In genomic region chr22:42268852-42269406, GRCh38 we compare ENCODE assay signal across 8 cellular contexts. TPM values are rescaled to one million over a fixed set of nuclear protein-coding genes. Genes with fewer than 3 reads are reported as not detected.
DNase-seq lines count a peak whose midpoint lies in the region; ATAC-seq, FAIRE-seq and TF ChIP-seq lines count a peak whose summit lies in the region.

No MANE protein-coding gene starts in this region.

- peak overlapping the region; percentile 93 to 99 (median 98) for H3K27ac ChIP-seq in esophagus squamous epithelium

- DNase-seq in RPMI7951 (ENCODE audit: low read depth) (peak; percentile 13), esophagus squamous epithelium (lab: John Stamatoyannopoulos, UW) (no peak), progenitor cell of endocrine pancreas (ENCODE audit: low spot score, unreplicated experiment) (no peak), RCC 7860 (ENCODE audit: low spot score) (no peak), GM13976 (ENCODE audit: low spot score) (no peak), NCI-H524 treated with DMSO at 0.1 percent for 48 hours (lab: John Stamatoyannopoulos, UW) (no peak)

- no peak for ATAC-seq in GM21528 (IDR thresholded peaks at IDR 0.05; ENCODE audit: low FRiP score, unreplicated experiment)

- H3K4me3 ChIP-seq in esophagus squamous epithelium = peak overlapping the region; percentile 91 to 99 (median 99)

- intact Hi-C loops in esophagus squamous epithelium (cut with DNase I) = no loop called here

- H3K4me1 ChIP-seq in ES-I3 (ENCODE audit: insufficient read depth, low read length) = peaks cover 6% of the 10 kb centered on the region; the same call in 1 of the 2 replicates
- H3K4me1 ChIP-seq in esophagus squamous epithelium = peaks cover 5 to 85% (median 31%) of the 10 kb centered on the region in 3 donors

- peak overlapping the region; percentile 84 for H3K4me3 Mint-ChIP-seq in progenitor cell of endocrine pancreas (ENCODE audit: low read depth)

- H3K4me1 Mint-ChIP-seq in progenitor cell of endocrine pancreas (ENCODE audit: low read depth) = peaks cover 28% of the 10 kb centered on the region

- no peak for FAIRE-seq in RCC 7860 (lab: Jason Lieb, UNC)

- WGBS in esophagus squamous epithelium, 2 donors = 5 to 8% methylated on average over 9 of the region's 9 CpGs

- TF ChIP-seq CTCF in esophagus squamous epithelium (IDR thresholded peaks at IDR 0.05) (no peak), progenitor cell of endocrine pancreas (IDR thresholded peaks at IDR 0.05; ENCODE audit: unreplicated experiment) (no peak), GM13976 (IDR thresholded peaks at IDR 0.05; ENCODE audit: borderline replicate concordance, control extremely low read depth, extremely low read depth, insufficient read depth, missing control alignments) (no peak)

- H3K27me3 Mint-ChIP-seq in progenitor cell of endocrine pancreas = peaks cover 3% of the 10 kb centered on the region

- H3K9me3 ChIP-seq in ES-I3 (ENCODE audit: control insufficient read depth, insufficient read depth, low read length) = no peaks in the 10 kb centered on the region
- no peaks in the 10 kb centered on the region for H3K9me3 ChIP-seq in esophagus squamous epithelium

- TF ChIP-seq POLR2A in esophagus squamous epithelium (IDR thresholded peaks at IDR 0.05) = no peak

- in situ Hi-C loops in GM13976 (cut with MboI; ENCODE audit: low sequenced_read_pairs, unreplicated experiment) = no loop called here

- H3K27ac Mint-ChIP-seq in progenitor cell of endocrine pancreas = peak overlapping the region; percentile 84

- H3K36me3 ChIP-seq in ES-I3 (ENCODE audit: insufficient read depth, low read length) (no peaks in the 10 kb centered on the region), esophagus squamous epithelium (peaks cover 0 to 11% (median 0%) of the 10 kb centered on the region in 3 donors)

- H3K9me3 Mint-ChIP-seq in progenitor cell of endocrine pancreas (ENCODE audit: low read depth) = no peaks in the 10 kb centered on the region

- H3K36me3 Mint-ChIP-seq in progenitor cell of endocrine pancreas (ENCODE audit: insufficient read depth) = no peaks in the 10 kb centered on the region

- no peaks in the 10 kb centered on the region for H3K27me3 ChIP-seq in esophagus squamous epithelium

- H3K9ac ChIP-seq in ES-I3 (ENCODE audit: low read depth, low read length) = peak overlapping the region; percentile 79

RNA-seq across cellular contexts. Expression of gene TCF20, which starts 1.5 kb away (rescaled TPM):
- total RNA-seq in RPMI7951 (2014; rRNA removed; shearing (Covaris generic)) = 12.5 and 13.9 TPM in 2 replicates
- total RNA-seq in esophagus squamous epithelium = 10 to 100 TPM; 40.2 to 52.5 (median 41.0) TPM
- total RNA-seq in progenitor cell of endocrine pancreas = 66.1 and 68.5 TPM in 2 replicates
